11 cellular contexts compared by ENCODE assay signal in genomic region chr3:112605285-112605684, GRCh38.
A peak's percentile ranks its signal among the peaks of the same experiment; 100 is the strongest.
DNase-seq lines count a peak whose midpoint lies in the region; ATAC-seq and TF ChIP-seq lines count a peak whose summit lies in the region.
"Had no signal": no experiment of that assay in that cellular context is flagged by ENCODE, and none has a peak within 500 bp of the region (broad histone marks: within the 10 kb centered on the region; RNA-seq: fewer than 3 reads in every experiment).

No MANE protein-coding gene starts in this region.

- DNase-seq in stimulated activated CD4-positive, alpha-beta T cell treated with anti-CD3 and anti-CD28 coated beads, Interleukin-15, amount 100 ng/mL, for 24 hours = peak; percentile 2
- DNase-seq in stimulated activated CD4-positive, alpha-beta T cell treated with anti-CD3 and anti-CD28 coated beads, Interleukin-1b, Interleukin-23, amount 100 ng/mL, for 48 hours = no peak
- DNase-seq in iris pigment epithelial cell (ENCODE audit: low read depth) (peak; percentile 99), NCI-H2107 (lab: John Stamatoyannopoulos, UW) (no peak), NCI-H187 treated with DMSO at 0.1 percent for 48 hours (lab: John Stamatoyannopoulos, UW) (no peak), iPS-NIHi11 (ENCODE audit: low spot score) (no peak)
- DNase-seq: GF-D8, psoas muscle, transverse colon had no signal

- ATAC-seq in SK-N-SH treated with all-trans-retinoic acid at 6 μM for 48 hours (peak; percentile 96), HG03175 (IDR thresholded peaks at IDR 0.05; ENCODE audit: unreplicated experiment) (no peak)
- ATAC-seq: psoas muscle had no signal

TF ChIP-seq in SK-N-SH treated with all-trans-retinoic acid at 6 μM for 48 hours, 23 proteins besides CTCF, POLR2A, EP300 and RAD21:
- no peak for TF ChIP-seq POU6F1 (CRISPR knock-in tag; IDR thresholded peaks at IDR 0.05; ENCODE audit: borderline replicate concordance, low read depth)
- TF ChIP-seq SNAI2 (CRISPR knock-in tag; IDR thresholded peaks at IDR 0.05) = no peak
- no peak for TF ChIP-seq ESRRG (CRISPR knock-in tag; IDR thresholded peaks at IDR 0.05)
- no peak for TF ChIP-seq ISL1 (CRISPR knock-in tag; IDR thresholded peaks at IDR 0.05)
- TF ChIP-seq TSHZ2 (CRISPR knock-in tag; IDR thresholded peaks at IDR 0.05) = no peak
- 0 out of 2 replicates have a peak, but pooled peaks have one; percentile 41 for TF ChIP-seq CSDC2 (CRISPR knock-in tag; IDR thresholded peaks at IDR 0.05)
TF ChIP-seq in SK-N-SH treated with all-trans-retinoic acid at 6 μM for 48 hours: peak in this region for 1.

Comparison
In these comparisons a context has a peak if more than half of its experiments do, and no peak if none do; other contexts are left out.
1. DNase-seq: peak in stimulated activated CD4-positive, alpha-beta T cell treated with anti-CD3 and anti-CD28 coated beads, Interleukin-15, amount 100 ng/mL, for 24 hours (single experiment) and iris pigment epithelial cell (single experiment); none in stimulated activated CD4-positive, alpha-beta T cell treated with anti-CD3 and anti-CD28 coated beads, Interleukin-1b, Interleukin-23, amount 100 ng/mL, for 48 hours (single experiment), NCI-H2107 (single experiment), NCI-H187 treated with DMSO at 0.1 percent for 48 hours (single experiment) and iPS-NIHi11 (single experiment).